10 cellular contexts compared by ENCODE assay signal in the genomic region with DNA sequence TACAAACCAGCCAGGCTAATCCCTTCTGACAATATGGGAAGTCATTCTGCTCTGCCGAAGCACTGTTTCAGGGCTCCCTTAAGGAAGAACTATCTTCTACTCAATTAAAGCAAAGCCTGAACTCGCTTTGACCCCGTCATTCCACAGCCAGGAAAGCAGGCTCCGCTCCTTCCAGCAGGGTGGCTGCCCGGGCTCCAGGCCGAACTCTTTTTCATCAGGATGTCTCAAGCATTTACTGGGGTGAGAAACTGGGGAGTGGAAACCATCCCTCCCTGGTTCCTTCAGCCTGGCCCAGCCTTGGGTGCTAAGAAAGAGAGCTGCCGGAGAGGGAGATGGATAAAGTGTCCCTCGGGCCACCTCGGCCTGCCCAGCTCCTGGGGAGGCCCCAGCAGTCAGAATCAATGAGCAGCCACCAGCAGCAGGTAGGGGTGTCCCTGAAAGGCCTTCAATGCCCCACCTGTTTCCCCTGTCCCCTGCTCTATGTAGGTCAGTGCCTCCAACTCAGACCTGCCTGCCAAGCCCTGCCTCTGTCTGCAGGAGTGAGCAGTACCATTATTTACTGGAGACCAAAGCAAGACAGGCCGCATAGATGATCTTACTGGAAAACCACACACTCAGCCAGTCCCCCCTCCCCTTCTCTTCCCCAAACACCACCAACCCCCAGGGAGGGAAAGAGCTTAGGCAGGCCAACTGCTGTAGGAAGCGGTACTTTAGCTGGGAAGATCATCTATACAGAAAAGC.
DNase-seq lines count a peak whose midpoint lies in the region; ATAC-seq and TF ChIP-seq lines count a peak whose summit lies in the region.
"Had no signal": no experiment of that assay in that cellular context is flagged by ENCODE, and none has a peak within 500 bp of the region (broad histone marks: within the 10 kb centered on the region; RNA-seq: fewer than 3 reads in every experiment).

No MANE protein-coding gene starts in this region.

- peak overlapping the region; percentile 70 for H3K27ac ChIP-seq in VCaP
- H3K27ac ChIP-seq in thyroid gland, result peak overlapping the region in 2 of 3 donors; percentile 1 to 16

- no peak for TF ChIP-seq POLR2A in thyroid gland (IDR thresholded peaks at IDR 0.05)

- no peaks in the 10 kb centered on the region for H3K36me3 ChIP-seq in thyroid gland

- intact Hi-C loops in thyroid gland (cut with DNase I), result no loop called here

- no peak overlapping the region for H3K4me3 ChIP-seq in thyroid gland (replicated peaks in 1 of 3)
- H3K4me3 ChIP-seq: A549 had no signal

- H3K9me3 ChIP-seq in thyroid gland, result no peaks in the 10 kb centered on the region
- H3K9me3 ChIP-seq: A549 had no signal

- DNase-seq in DMS53 (lab: John Stamatoyannopoulos, UW), result peak; percentile 13
- no peak for DNase-seq in DMS53 treated with DMSO at 0.1 percent for 48 hours (lab: John Stamatoyannopoulos, UW; ENCODE audit: unreplicated experiment)
- DNase-seq in left lobe of liver (ENCODE audit: low spot score), result no peak
- peak in 1 of 2 donors; percentile 12 for DNase-seq in thyroid gland
- DNase-seq in stimulated activated CD4-positive, alpha-beta T cell treated with anti-CD3 and anti-CD28 coated beads, Interleukin-2, amount 100 ng/mL, for 24 hours, result no peak
- DNase-seq in effector CD8-positive, alpha-beta T cell (lab: John Stamatoyannopoulos, UW), result no peak
- DNase-seq in NOMO-1 treated with dmso at 0.1 percent for 144 hours (lab: John Stamatoyannopoulos, UW; ENCODE audit: unreplicated experiment), result no peak
- DNase-seq: activated CD4-positive, alpha-beta T cell treated with anti-CD3 and anti-CD28 coated beads, Interleukin-2, amount 10 ng/mL, durations not matched to agents 7 days and 5 days had no signal

- H3K4me1 ChIP-seq in thyroid gland, result peaks cover 17 to 47% of the 10 kb centered on the region in 2 donors

- WGBS in thyroid gland, 2 donors, result 60 to 70% methylated on average over 11 of the region's 11 CpGs

- no peak for TF ChIP-seq CTCF in VCaP (conservative IDR thresholded peaks at IDR 0.05)
- no peak for TF ChIP-seq CTCF in thyroid gland (IDR thresholded peaks at IDR 0.05)

- H3K27me3 ChIP-seq in thyroid gland, result no peaks in the 10 kb centered on the region

- ATAC-seq in left lobe of liver, result peak; percentile 50
